In the genomic region with DNA sequence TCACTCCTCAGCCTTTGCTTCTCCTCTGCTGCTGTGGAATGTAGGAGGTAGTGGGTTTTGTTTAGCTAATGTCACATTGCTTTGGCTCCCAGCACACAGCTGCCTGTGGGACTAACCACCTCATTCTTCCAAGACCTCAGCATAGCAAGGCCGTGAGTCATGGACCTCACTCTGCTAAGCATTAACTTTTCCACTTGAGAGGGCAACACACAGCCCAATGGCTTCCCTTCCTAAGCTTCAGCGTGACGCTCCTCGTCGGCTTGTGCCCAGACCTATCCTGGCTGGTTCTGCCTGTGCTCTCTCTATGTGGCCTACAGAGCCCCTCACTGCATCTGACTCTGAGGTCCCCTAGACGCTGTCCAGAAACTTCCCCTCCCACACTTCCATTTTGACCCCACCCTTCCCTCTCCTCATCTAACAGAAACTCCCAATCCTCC, we compare ENCODE assay signal across 8 cellular contexts.
DNase-seq lines count a peak whose midpoint lies in the region; TF ChIP-seq lines count a peak whose summit lies in the region.

No MANE protein-coding gene starts in this region.

- H3K4me3 ChIP-seq in AG09309 (ENCODE audit: control insufficient read depth, low read depth, low read length) = no peak overlapping the region

- peaks cover 48% of the 10 kb centered on the region for H3K4me1 Mint-ChIP-seq in nephron

- peak overlapping the region; percentile 99 for H3K27ac ChIP-seq in epithelial cell of prostate

- no peaks in the 10 kb centered on the region for H3K27me3 Mint-ChIP-seq in nephron (ENCODE audit: low read depth)

- peak overlapping the region; percentile 95 to 99 (median 98) for H3K27ac Mint-ChIP-seq in nephron

- TF ChIP-seq CTCF in AG09309 (IDR thresholded peaks at IDR 0.05; ENCODE audit: control insufficient read depth, insufficient read depth, low read depth, low read length, missing control alignments) (no peak), nephron (IDR thresholded peaks at IDR 0.05; ENCODE audit: unreplicated experiment in 3 of 3) (no peak)

- DNase-seq in AG09309 (ENCODE audit: low read depth) = peak; percentile 99
- DNase-seq in MV-4-11 (lab: John Stamatoyannopoulos, UW) = peak; percentile 96
- peak; percentile 88 for DNase-seq in epithelial cell of prostate (ENCODE audit: low read depth, low spot score)
- DNase-seq in KG1 (lab: John Stamatoyannopoulos, UW) = no peak
- no peak for DNase-seq in NCI-H1092 treated with DMSO at 0.1 percent for 48 hours (lab: John Stamatoyannopoulos, UW)
- DNase-seq in T-helper 9 cell = no peak
- no peak for DNase-seq in NCI-H2227 treated with DMSO at 0.1 percent for 48 hours (lab: John Stamatoyannopoulos, UW)

- peaks cover 13% of the 10 kb centered on the region for H3K36me3 Mint-ChIP-seq in nephron (ENCODE audit: low read depth)

- peak overlapping the region in 2 of 3 experiments; percentile 2 to 26 for H3K4me3 Mint-ChIP-seq in nephron

- no peaks in the 10 kb centered on the region for H3K9me3 Mint-ChIP-seq in nephron

Comparison
In these comparisons a context has a peak if more than half of its experiments do, and no peak if none do; other contexts are left out.
1. DNase-seq: peak in AG09309 (single experiment), MV-4-11 (single experiment) and epithelial cell of prostate (single experiment); none in KG1 (single experiment), NCI-H1092 treated with DMSO at 0.1 percent for 48 hours (single experiment), T-helper 9 cell (single experiment) and NCI-H2227 treated with DMSO at 0.1 percent for 48 hours (single experiment).